Comparison of ENCODE assay signal across 8 cellular contexts in genomic region chr7:25949672-25950487, GRCh38.
DNase-seq lines count a peak whose midpoint lies in the region; ATAC-seq, FAIRE-seq and TF ChIP-seq lines count a peak whose summit lies in the region.

No MANE protein-coding gene starts in this region.

- H3K23ac ChIP-seq in H9 (ENCODE audit: insufficient read length, low read depth, low read length): no peak overlapping the region

- peaks cover 53 to 61% of the 10 kb centered on the region in 2 experiments for H3K4me1 Mint-ChIP-seq in H9
- peaks cover 13% of the 10 kb centered on the region for H3K4me1 Mint-ChIP-seq in activated T-helper 2 cell treated with anti-CD3 and anti-CD28 coated beads, Interferon-gamma antibody, Interleukin-2, Interleukin-4, amounts not matched to agents 10 μg/mL and 5 μg/mL and 100 μg/mL, durations not matched to agents 14 hours and 24 hours and 36 hours (ENCODE audit: low read depth)

- no peak overlapping the region for H2BK15ac ChIP-seq in H9 (ENCODE audit: low read depth, low read length)

- H3K4me1 ChIP-seq in BLaER1 treated with 17β-estradiol and CSF1 and Interleukin-3, amounts not matched to agents 10 nM and 100 nM: peaks cover 22 to 48% (median 37%) of the 10 kb centered on the region in 10 experiments
- H3K4me1 ChIP-seq in H9 (ENCODE audit: insufficient read depth, low read length) (peaks cover 14% of the 10 kb centered on the region; the same call in 1 of the 2 replicates), kidney (ENCODE audit: control insufficient read depth in 1 of 2, insufficient read depth in 1 of 2, low read depth in 1 of 2, low read length in 2 of 2) (peaks cover 0 to 9% of the 10 kb centered on the region in 2 donors), thymus (ENCODE audit: control insufficient read depth, insufficient read depth, low read length) (peaks cover 10% of the 10 kb centered on the region)

- TF ChIP-seq CTCF in H9 (conservative IDR thresholded peaks at IDR 0.05) (no peak; the same call in 2 of the 3 replicates), kidney (IDR thresholded peaks at IDR 0.05; ENCODE audit: borderline replicate concordance, extremely low read depth, insufficient read depth) (no peak)

- peak overlapping the region in 3 of 11 experiments; percentile 67 to 78 (median 76); a peak in 7 of 22 replicates for H3K27ac ChIP-seq in BLaER1 treated with 17β-estradiol and CSF1 and Interleukin-3, amounts not matched to agents 10 nM and 100 nM
- H3K27ac ChIP-seq in H9 (ENCODE audit: insufficient read length, low read depth, low read length) (no peak overlapping the region), kidney (ENCODE audit: low read depth in 2 of 2, low read length in 2 of 2) (no peak overlapping the region), thymus (ENCODE audit: low read depth) (peak overlapping the region; percentile 64)

- FAIRE-seq in kidney (lab: Jason Lieb, UNC): no peak

- no peak overlapping the region for H3K4ac ChIP-seq in H9 (ENCODE audit: low read depth, low read length)

- DNase-seq in H9: peak; percentile 62
- no peak for DNase-seq in activated T-helper 2 cell treated with anti-CD3 and anti-CD28 coated beads, Interferon-gamma antibody, Interleukin-2, Interleukin-4, amounts not matched to agents 10 μg/mL and 5 μg/mL and 100 μg/mL, durations not matched to agents 14 hours and 24 hours and 36 hours (ENCODE audit: low spot score)
- DNase-seq in kidney: peak; percentile 77
- no peak for DNase-seq in glomerular visceral epithelial cell (ENCODE audit: extremely low spot score)

- H2BK5ac ChIP-seq in H9 (ENCODE audit: insufficient read length, low read length): no peak overlapping the region

- no peaks in the 10 kb centered on the region for H4K20me1 ChIP-seq in BLaER1 treated with 17β-estradiol and CSF1 and Interleukin-3, amounts not matched to agents 10 nM and 100 nM
- H4K20me1 ChIP-seq in H9 (ENCODE audit: control insufficient read depth, insufficient read depth, insufficient read length): no peaks in the 10 kb centered on the region

- peak overlapping the region; percentile 93 to 98 for H3K4me3 Mint-ChIP-seq in H9
- H3K4me3 Mint-ChIP-seq in activated T-helper 2 cell treated with anti-CD3 and anti-CD28 coated beads, Interferon-gamma antibody, Interleukin-2, Interleukin-4, amounts not matched to agents 10 μg/mL and 5 μg/mL and 100 μg/mL, durations not matched to agents 14 hours and 24 hours and 36 hours (ENCODE audit: low read depth): peak overlapping the region; percentile 83

- no peak overlapping the region for H4K91ac ChIP-seq in H9 (ENCODE audit: insufficient read length, low read depth, low read length)

- H3K79me1 ChIP-seq in H9 (ENCODE audit: insufficient read depth, low read depth, low read length, poor library complexity, severe bottlenecking): no peaks in the 10 kb centered on the region

- H3K14ac ChIP-seq in H9 (ENCODE audit: insufficient read depth, low read length): peak overlapping the region; percentile 37; the same call in 1 of the 2 replicates

- ATAC-seq in HG03159 (IDR thresholded peaks at IDR 0.05; ENCODE audit: unreplicated experiment): no peak
- ATAC-seq in HG02623 (IDR thresholded peaks at IDR 0.05; ENCODE audit: unreplicated experiment): no peak

- H3K23me2 ChIP-seq in H9 (ENCODE audit: insufficient read length, low read depth, low read length, poor library complexity, severe bottlenecking): peaks cover 20% of the 10 kb centered on the region

- no peak overlapping the region for H3K56ac ChIP-seq in H9 (ENCODE audit: insufficient read length, low read depth, low read length)

- no peak overlapping the region for H2BK20ac ChIP-seq in H9 (ENCODE audit: low read depth, low read length, poor library complexity, severe bottlenecking)

- intact Hi-C loops in activated T-helper 2 cell treated with anti-CD3 and anti-CD28 coated beads, Interferon-gamma antibody, Interleukin-2, Interleukin-4, amounts not matched to agents 10 μg/mL and 5 μg/mL and 100 μg/mL, durations not matched to agents 14 hours and 24 hours and 36 hours (cut with micrococcal nuclease): loop anchor here (5.0 kb wide), 2 partner anchors 53 to 112 kb away; no protein-coding TSS in a partner anchor
- intact Hi-C loops in kidney (cut with DNase I): no loop called here

- no peak overlapping the region for H4K5ac ChIP-seq in H9 (ENCODE audit: insufficient read length, low read depth, low read length)

- no peaks in the 10 kb centered on the region; the same call in 1 of the 2 replicates for H3K27me3 Mint-ChIP-seq in H9 (ENCODE audit: low read depth)
- peaks cover 10% of the 10 kb centered on the region for H3K27me3 Mint-ChIP-seq in activated T-helper 2 cell treated with anti-CD3 and anti-CD28 coated beads, Interferon-gamma antibody, Interleukin-2, Interleukin-4, amounts not matched to agents 10 μg/mL and 5 μg/mL and 100 μg/mL, durations not matched to agents 14 hours and 24 hours and 36 hours (ENCODE audit: low read depth)

- peak overlapping the region; percentile 67 to 81 (median 79); a peak in 19 of 22 replicates for H3K9ac ChIP-seq in BLaER1 treated with 17β-estradiol and CSF1 and Interleukin-3, amounts not matched to agents 10 nM and 100 nM
- peak overlapping the region; percentile 87 for H3K9ac ChIP-seq in H9 (ENCODE audit: extremely low read depth, insufficient read length, low read length)
- H3K9ac ChIP-seq in kidney (ENCODE audit: low read length in 2 of 2): peak overlapping the region in 1 of 2 donors; percentile 60

- H2BK12ac ChIP-seq in H9 (ENCODE audit: insufficient read length, low read depth, low read length): no peak overlapping the region

- H3K27me3 ChIP-seq in BLaER1 treated with 17β-estradiol and CSF1 and Interleukin-3, amounts not matched to agents 10 nM and 100 nM: peaks cover 0 to 15% (median 0%) of the 10 kb centered on the region in 11 experiments; a peak in 6 of 22 replicates
- no peaks in the 10 kb centered on the region for H3K27me3 ChIP-seq in H9 (ENCODE audit: insufficient read depth, low read length)
- H3K27me3 ChIP-seq in thymus (ENCODE audit: control insufficient read depth, insufficient read depth): no peaks in the 10 kb centered on the region

- H2AK5ac ChIP-seq in H9 (ENCODE audit: insufficient read length, low read length): no peak overlapping the region

- peak overlapping the region; percentile 56 for H3K18ac ChIP-seq in H9 (ENCODE audit: insufficient read length, low read depth, low read length)

- H3K27ac Mint-ChIP-seq in H9: peak overlapping the region; percentile 55 to 87 (median 84)
- no peak overlapping the region for H3K27ac Mint-ChIP-seq in activated T-helper 2 cell treated with anti-CD3 and anti-CD28 coated beads, Interferon-gamma antibody, Interleukin-2, Interleukin-4, amounts not matched to agents 10 μg/mL and 5 μg/mL and 100 μg/mL, durations not matched to agents 14 hours and 24 hours and 36 hours

- no peak overlapping the region for H4K8ac ChIP-seq in H9 (replicated peaks; ENCODE audit: insufficient read length, low read depth, low read length)

- H3T11ph ChIP-seq in H9 (ENCODE audit: low read length): no peak overlapping the region

- no peaks in the 10 kb centered on the region for H3K36me3 ChIP-seq in BLaER1 treated with 17β-estradiol and CSF1 and Interleukin-3, amounts not matched to agents 10 nM and 100 nM
- H3K36me3 ChIP-seq in kidney (ENCODE audit: control insufficient read depth in 1 of 2, insufficient read depth in 2 of 2, low read length in 2 of 2): no peaks in the 10 kb centered on the region
- H3K36me3 ChIP-seq in thymus (ENCODE audit: control insufficient read depth, insufficient read depth): peaks cover 2% of the 10 kb centered on the region

- H3K36me3 Mint-ChIP-seq in H9 (ENCODE audit: insufficient read depth in 1 of 3, low read depth in 3 of 3): peaks cover 11 to 28% (median 12%) of the 10 kb centered on the region in 3 experiments
- H3K36me3 Mint-ChIP-seq in activated T-helper 2 cell treated with anti-CD3 and anti-CD28 coated beads, Interferon-gamma antibody, Interleukin-2, Interleukin-4, amounts not matched to agents 10 μg/mL and 5 μg/mL and 100 μg/mL, durations not matched to agents 14 hours and 24 hours and 36 hours (ENCODE audit: low read depth): peaks cover 11% of the 10 kb centered on the region

- H2AFZ ChIP-seq in H9 (ENCODE audit: low read length): no peak overlapping the region

- peak overlapping the region; percentile 63 to 80 (median 70) for H3K4me3 ChIP-seq in BLaER1 treated with 17β-estradiol and CSF1 and Interleukin-3, amounts not matched to agents 10 nM and 100 nM
- H3K4me3 ChIP-seq in kidney (ENCODE audit: low read length in 2 of 2) (peak overlapping the region; percentile 26 to 52), thymus (ENCODE audit: low read length) (peak overlapping the region; percentile 88)

- no CpG with 5 or more reads among the region's 32 CpGs for WGBS in H9 (ENCODE audit: extremely low coverage, insufficient read length, low lambda C conversion rate)
- 3% methylated on average over 32 of the region's 32 CpGs for WGBS in thymus

- H3K9me3 ChIP-seq in BLaER1 treated with 17β-estradiol and CSF1 and Interleukin-3, amounts not matched to agents 10 nM and 100 nM (replicated peaks in 1 of 11): no peaks in the 10 kb centered on the region
- H3K9me3 ChIP-seq in H9 (ENCODE audit: control insufficient read depth, low read depth, low read length) (no peaks in the 10 kb centered on the region), kidney (ENCODE audit: control insufficient read depth in 1 of 2, low read length in 2 of 2) (no peaks in the 10 kb centered on the region), thymus (ENCODE audit: control insufficient read depth) (no peaks in the 10 kb centered on the region)

- H3K79me2 ChIP-seq in H9 (ENCODE audit: insufficient read depth, low read length): peaks cover 1% of the 10 kb centered on the region; the same call in 1 of the 2 replicates

- peak overlapping the region; percentile 95 to 98 (median 97) for H3K4me2 ChIP-seq in BLaER1 treated with 17β-estradiol and CSF1 and Interleukin-3, amounts not matched to agents 10 nM and 100 nM
- peak overlapping the region; percentile 95 for H3K4me2 ChIP-seq in H9 (ENCODE audit: insufficient read depth, insufficient read length, low read length)

- no peak overlapping the region for H2BK120ac ChIP-seq in H9 (ENCODE audit: low read depth, low read length, poor library complexity, severe bottlenecking)

- H3K9me3 Mint-ChIP-seq in H9: peaks cover 11% of the 10 kb centered on the region in 2 experiments
- no peaks in the 10 kb centered on the region for H3K9me3 Mint-ChIP-seq in activated T-helper 2 cell treated with anti-CD3 and anti-CD28 coated beads, Interferon-gamma antibody, Interleukin-2, Interleukin-4, amounts not matched to agents 10 μg/mL and 5 μg/mL and 100 μg/mL, durations not matched to agents 14 hours and 24 hours and 36 hours

Comparison
In these comparisons a context has a peak if more than half of its experiments do, and no peak if none do; other contexts are left out.
1. DNase-seq: peak in H9 (single experiment) and kidney (single experiment); none in activated T-helper 2 cell treated with anti-CD3 and anti-CD28 coated beads, Interferon-gamma antibody, Interleukin-2, Interleukin-4, amounts not matched to agents 10 μg/mL and 5 μg/mL and 100 μg/mL, durations not matched to agents 14 hours and 24 hours and 36 hours (single experiment) and glomerular visceral epithelial cell (single experiment).
2. Peak in every context shown above with its lines, with median percentiles within 50 percentile points of each other: H3K4me3 ChIP-seq.